In the genomic region with DNA sequence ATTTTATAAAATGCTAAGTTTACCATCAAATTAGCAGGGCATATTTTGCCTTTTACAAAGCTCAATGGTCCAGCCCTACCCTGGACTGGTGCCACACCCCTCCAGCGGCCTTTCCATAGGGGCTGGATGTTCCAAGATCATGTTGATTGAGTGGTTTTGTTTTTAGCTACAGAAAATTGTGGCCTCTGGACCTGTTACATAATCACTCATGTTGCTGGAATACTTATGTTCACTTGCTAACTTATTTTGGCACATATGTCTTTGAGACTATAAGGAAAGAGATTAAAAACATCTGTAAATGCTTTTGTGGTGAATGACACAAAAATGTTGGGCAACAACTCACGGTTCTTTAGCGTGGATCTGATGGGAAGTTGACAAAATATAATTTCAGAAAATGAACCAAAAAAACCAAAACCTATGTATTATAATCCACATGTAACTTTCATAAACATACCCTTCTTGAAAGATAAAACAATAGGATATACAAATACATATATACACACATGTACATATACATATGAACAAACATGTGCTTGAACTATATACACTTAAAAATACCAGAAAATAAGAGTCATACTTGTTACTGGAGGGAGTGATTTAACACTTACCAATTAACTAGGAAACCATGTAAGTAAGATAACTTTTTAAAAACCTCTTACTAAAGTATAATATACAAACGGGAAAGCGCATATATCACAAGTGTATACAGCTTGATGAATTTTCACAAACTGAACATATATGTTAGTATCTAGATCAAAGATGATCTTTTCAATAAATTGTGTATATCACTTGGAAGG, we compare ENCODE assay signal across 1 cellular context.
A peak's percentile ranks its signal among the peaks of the same experiment; 100 is the strongest.
TF ChIP-seq lines count a peak whose summit lies in the region.

No MANE protein-coding gene starts in this region.

TF ChIP-seq in liver, 16 proteins besides CTCF, POLR2A, EP300 and RAD21 (continued from another document):
- TF ChIP-seq, protein P1, sequence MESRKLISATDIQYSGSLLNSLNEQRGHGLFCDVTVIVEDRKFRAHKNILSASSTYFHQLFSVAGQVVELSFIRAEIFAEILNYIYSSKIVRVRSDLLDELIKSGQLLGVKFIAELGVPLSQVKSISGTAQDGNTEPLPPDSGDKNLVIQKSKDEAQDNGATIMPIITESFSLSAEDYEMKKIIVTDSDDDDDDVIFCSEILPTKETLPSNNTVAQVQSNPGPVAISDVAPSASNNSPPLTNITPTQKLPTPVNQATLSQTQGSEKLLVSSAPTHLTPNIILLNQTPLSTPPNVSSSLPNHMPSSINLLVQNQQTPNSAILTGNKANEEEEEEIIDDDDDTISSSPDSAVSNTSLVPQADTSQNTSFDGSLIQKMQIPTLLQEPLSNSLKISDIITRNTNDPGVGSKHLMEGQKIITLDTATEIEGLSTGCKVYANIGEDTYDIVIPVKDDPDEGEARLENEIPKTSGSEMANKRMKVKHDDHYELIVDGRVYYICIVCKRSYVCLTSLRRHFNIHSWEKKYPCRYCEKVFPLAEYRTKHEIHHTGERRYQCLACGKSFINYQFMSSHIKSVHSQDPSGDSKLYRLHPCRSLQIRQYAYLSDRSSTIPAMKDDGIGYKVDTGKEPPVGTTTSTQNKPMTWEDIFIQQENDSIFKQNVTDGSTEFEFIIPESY (IDR thresholded peaks at IDR 0.05): peak; percentile 27
